ENCODE assay signal across 8 cellular contexts in genomic region chr16:76265434-76266045, GRCh38. TPM values are rescaled to one million over a fixed set of nuclear protein-coding genes. Genes with fewer than 3 reads are reported as not detected.
DNase-seq lines count a peak whose midpoint lies in the region; ATAC-seq, FAIRE-seq and TF ChIP-seq lines count a peak whose summit lies in the region.

No MANE protein-coding gene starts in this region.

- no peaks in the 10 kb centered on the region for H3K4me1 ChIP-seq in endodermal cell (ENCODE audit: control insufficient read depth, insufficient read depth, low read length)

- ATAC-seq in GM18498 (IDR thresholded peaks at IDR 0.05; ENCODE audit: unreplicated experiment) (peak; percentile 78), HG02870 (IDR thresholded peaks at IDR 0.05; ENCODE audit: unreplicated experiment) (peak; percentile 83)
- ATAC-seq in naive thymus-derived CD8-positive, alpha-beta T cell = no peak

- no peak overlapping the region for H3K4me3 Mint-ChIP-seq in endodermal cell
- H3K4me3 Mint-ChIP-seq in naive thymus-derived CD8-positive, alpha-beta T cell = no peak overlapping the region

- H3K4me3 ChIP-seq in AG04450 (ENCODE audit: low read depth, low read length) = no peak overlapping the region
- H3K4me3 ChIP-seq in endodermal cell (ENCODE audit: low read length) = no peak overlapping the region

- H3K36me3 Mint-ChIP-seq in endodermal cell (ENCODE audit: low read depth) = peaks cover 4% of the 10 kb centered on the region
- H3K36me3 Mint-ChIP-seq in naive thymus-derived CD8-positive, alpha-beta T cell = peaks cover 0 to 2% (median 0%) of the 10 kb centered on the region in 3 donors

- no peak overlapping the region for H3K27ac Mint-ChIP-seq in endodermal cell
- H3K27ac Mint-ChIP-seq in naive thymus-derived CD8-positive, alpha-beta T cell = no peak overlapping the region

- no peaks in the 10 kb centered on the region for H3K36me3 ChIP-seq in endodermal cell (ENCODE audit: control insufficient read depth, insufficient read depth, low read length)

- TF ChIP-seq CTCF in AG04450 (IDR thresholded peaks at IDR 0.05; ENCODE audit: low read depth, low read length) (peak; percentile 71), endodermal cell (conservative IDR thresholded peaks at IDR 0.05) (peak; percentile 84)

- H3K9ac ChIP-seq in endodermal cell (ENCODE audit: extremely low read depth, low read length, poor library complexity, severe bottlenecking) = no peak overlapping the region

- H3K27me3 ChIP-seq in AG04450 (ENCODE audit: control insufficient read depth, insufficient read depth, low read length) = no peaks in the 10 kb centered on the region
- H3K27me3 ChIP-seq in endodermal cell (ENCODE audit: control insufficient read depth, insufficient read depth, low read length, poor library complexity, severe bottlenecking) = no peaks in the 10 kb centered on the region

- peaks cover 9% of the 10 kb centered on the region for H3K27me3 Mint-ChIP-seq in endodermal cell (ENCODE audit: insufficient read depth)
- peaks cover 0 to 10% (median 1%) of the 10 kb centered on the region in 5 donors for H3K27me3 Mint-ChIP-seq in naive thymus-derived CD8-positive, alpha-beta T cell

- H3K9me3 ChIP-seq in AG04450 (ENCODE audit: control insufficient read depth, insufficient read depth, low read length) (no peaks in the 10 kb centered on the region), endodermal cell (ENCODE audit: control insufficient read depth, low read length) (peaks cover 17% of the 10 kb centered on the region)

- H3K27ac ChIP-seq in AG04450 (ENCODE audit: low read depth, low read length) (no peak overlapping the region), endodermal cell (ENCODE audit: low read depth, low read length) (no peak overlapping the region)

- DNase-seq in AG04450 (ENCODE audit: low read depth, low spot score) (peak; percentile 8), NCI-H82 (lab: John Stamatoyannopoulos, UW) (peak; percentile 83), endodermal cell (peak; percentile 94), urothelium cell line (ENCODE audit: low spot score) (peak; percentile 16), HCEC 1CT (no peak)
- DNase-seq in naive thymus-derived CD8-positive, alpha-beta T cell = no peak

- 20 to 27% methylated on average over 2 of the region's 2 CpGs for WGBS in endodermal cell (ENCODE audit: insufficient coverage in 1 of 2, insufficient read length in 1 of 2), 2 experiments

- CTCF ChIA-PET in AG04450 (lab: Charles Lee) = interaction anchor here (0.6 to 1.4 kb wide), 3 partner anchors 12 to 1091 kb away, joined by 3 to 5 read pairs (median 4); partner anchors contain the start of gene CNTNAP4

- POLR2A ChIA-PET in AG04450 (lab: Yijun Ruan, JAX) = no interaction called here
- POLR2A ChIA-PET in naive thymus-derived CD8-positive, alpha-beta T cell (lab: Charles Lee) = no interaction called here

- no peaks in the 10 kb centered on the region for H3K4me1 Mint-ChIP-seq in endodermal cell
- no peaks in the 10 kb centered on the region for H3K4me1 Mint-ChIP-seq in naive thymus-derived CD8-positive, alpha-beta T cell

- peaks cover 2% of the 10 kb centered on the region for H3K9me3 Mint-ChIP-seq in endodermal cell
- H3K9me3 Mint-ChIP-seq in naive thymus-derived CD8-positive, alpha-beta T cell = peaks cover 1 to 55% (median 14%) of the 10 kb centered on the region in 9 donors

- no peak for FAIRE-seq in urothelium cell line (lab: Jason Lieb, UNC)

RNA-seq across cellular contexts. Expression of gene CNTNAP4, which starts 11.7 kb away (rescaled TPM):
- polyA plus RNA-seq in AG04450 (2011; rRNA removed) = not detected in 2 replicates
- not detected in 2 replicates for polyA minus RNA-seq in AG04450 (2011; rRNA and poly(A)+ RNA removed)
- under 1 TPM; 0.24 to 0.55 TPM for total RNA-seq in endodermal cell
- polyA plus RNA-seq in endodermal cell (2013, experiment 1 of 2) = 0.28 TPM
- 0.62 TPM for polyA plus RNA-seq in endodermal cell (2013, experiment 2 of 2)
- not detected for total RNA-seq in naive thymus-derived CD8-positive, alpha-beta T cell
- not detected for polyA plus RNA-seq in naive thymus-derived CD8-positive, alpha-beta T cell

Comparison
In these comparisons a context has a peak if more than half of its experiments do, and no peak if none do; other contexts are left out.
1. DNase-seq: peak in AG04450 (single experiment), NCI-H82 (single experiment), endodermal cell (single experiment) and urothelium cell line (single experiment); none in naive thymus-derived CD8-positive, alpha-beta T cell (0 of 10) and HCEC 1CT (single experiment).
2. ATAC-seq: peak in GM18498 (single experiment) and HG02870 (single experiment); none in naive thymus-derived CD8-positive, alpha-beta T cell (0 of 2).